ENCODE assay signal across 8 cellular contexts in the genomic region with DNA sequence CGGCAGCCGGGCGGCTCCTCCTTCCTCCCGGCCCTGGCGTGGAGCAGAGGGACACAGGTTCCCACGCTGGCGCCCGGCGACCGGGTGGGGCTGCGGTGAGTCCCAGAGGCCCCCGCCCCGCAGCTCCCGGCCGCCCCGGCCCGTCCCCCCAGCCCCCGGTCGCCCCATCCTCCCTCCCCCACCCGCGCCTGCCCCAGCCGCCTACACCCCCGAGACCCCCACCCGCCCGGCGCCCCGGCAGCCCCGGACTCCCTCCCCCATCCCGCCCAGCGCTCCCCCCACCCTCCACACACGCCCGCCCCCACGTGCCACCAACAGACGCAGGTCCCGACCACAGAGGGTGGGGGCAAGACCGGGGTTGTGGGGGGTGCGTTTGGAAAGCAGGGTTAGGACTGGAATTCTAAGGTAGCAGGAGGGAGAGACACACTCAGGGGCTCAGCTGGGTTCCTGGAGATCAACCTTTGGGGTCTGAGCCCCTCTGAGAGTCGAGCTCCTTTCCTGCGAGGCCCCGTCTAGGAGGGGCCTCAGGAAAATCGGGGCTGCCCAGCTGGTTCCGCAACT. TPM values are rescaled to one million over a fixed set of nuclear protein-coding genes. Genes with fewer than 3 reads are reported as not detected.
A peak's percentile ranks its signal among the peaks of the same experiment; 100 is the strongest.
DNase-seq lines count a peak whose midpoint lies in the region; ATAC-seq and TF ChIP-seq lines count a peak whose summit lies in the region.

No MANE protein-coding gene starts in this region.

- no peak for ATAC-seq in WTC11
- ATAC-seq in gastroesophageal sphincter: peak; percentile 27
- ATAC-seq in stimulated activated naive CD8-positive, alpha-beta T cell treated with anti-CD3 and anti-CD28 coated beads, Interleukin-15, Interleukin-2, amounts not matched to agents 100 U/mL and 50 U/mL, for 24 hours: peak; percentile 24
- no peak for ATAC-seq in sciatic nerve
- ATAC-seq in GM21825 (IDR thresholded peaks at IDR 0.05; ENCODE audit: unreplicated experiment): no peak

- no peak for TF ChIP-seq CTCF in WTC11 (IDR thresholded peaks at IDR 0.05)
- no peak for TF ChIP-seq CTCF in gastroesophageal sphincter (IDR thresholded peaks at IDR 0.05)

- H3K4me1 Mint-ChIP-seq in WTC11: peaks cover 40% of the 10 kb centered on the region

- H3K36me3 Mint-ChIP-seq in WTC11: peaks cover 17% of the 10 kb centered on the region; the same call in 1 of the 2 replicates

- H3K9me3 ChIP-seq in gastroesophageal sphincter: no peaks in the 10 kb centered on the region

- H3K27me3 ChIP-seq in H7 (ENCODE audit: control insufficient read depth, insufficient read depth, low read length) (peaks cover 12% of the 10 kb centered on the region), gastroesophageal sphincter (peaks cover 34% of the 10 kb centered on the region)

- DNase-seq in H7: no peak
- DNase-seq in WTC11 (ENCODE audit: low spot score): peak; percentile 11
- no peak for DNase-seq in stimulated activated naive CD8-positive, alpha-beta T cell treated with anti-CD3 and anti-CD28 coated beads, Interleukin-15, Interleukin-2, amounts not matched to agents 100 U/mL and 50 U/mL, for 24 hours
- DNase-seq in sciatic nerve (ENCODE audit: low spot score): no peak
- no peak for DNase-seq in NCI-H446 treated with DMSO at 0.1 percent for 48 hours (lab: John Stamatoyannopoulos, UW)
- no peak for DNase-seq in RPMI8226

- no peaks in the 10 kb centered on the region for H3K9me3 Mint-ChIP-seq in WTC11

- H3K4me3 Mint-ChIP-seq in WTC11: peak overlapping the region; percentile 65

- H3K36me3 ChIP-seq in H7 (replicated peaks; ENCODE audit: control insufficient read depth, insufficient read depth, low read length) (peaks cover 2% of the 10 kb centered on the region), gastroesophageal sphincter (peaks cover 0 to 24% of the 10 kb centered on the region in 2 donors)

- peaks cover 0 to 27% (median 10%) of the 10 kb centered on the region in 3 donors for H3K4me1 ChIP-seq in gastroesophageal sphincter

- WGBS in gastroesophageal sphincter (ENCODE audit: low coverage in 1 of 2), 2 donors: no CpG with 5 or more reads among the region's 42 CpGs

- H3K27ac Mint-ChIP-seq in WTC11: no peak overlapping the region

- POLR2A ChIA-PET in WTC11 (lab: Charles Lee): interaction anchor here (1.0 to 2.6 kb wide), 2 partner anchors 11 to 38 kb away, joined by 5 to 9 read pairs; no protein-coding TSS in a partner anchor

- no peak for TF ChIP-seq POLR2A in gastroesophageal sphincter (IDR thresholded peaks at IDR 0.05)

- peaks cover 18% of the 10 kb centered on the region for H3K27me3 Mint-ChIP-seq in WTC11 (ENCODE audit: low read depth)

- intact Hi-C loops in sciatic nerve (cut with DNase I): no loop called here

- CTCF ChIA-PET in WTC11 (lab: Charles Lee): interaction anchor here (0.9 to 4.8 kb wide), 4 partner anchors 16 to 75 kb away, joined by 3 to 34 read pairs (median 14); no protein-coding TSS in a partner anchor

- TF ChIP-seq EP300 in gastroesophageal sphincter (IDR thresholded peaks at IDR 0.05): no peak

- peak overlapping the region; percentile 54 for H3K4me3 ChIP-seq in H7 (ENCODE audit: insufficient read depth, low read depth, low read length)
- peak overlapping the region; percentile 56 to 74 for H3K4me3 ChIP-seq in gastroesophageal sphincter

- H3K27ac ChIP-seq in gastroesophageal sphincter: peak overlapping the region in 3 of 4 donors; percentile 62 to 83 (median 81)

TF ChIP-seq in WTC11, 78 proteins besides CTCF, POLR2A, EP300 and RAD21:
- TF ChIP-seq EMX1 (CRISPR knock-in tag; IDR thresholded peaks at IDR 0.05) (no peak), GRHL2 (CRISPR knock-in tag; IDR thresholded peaks at IDR 0.05; ENCODE audit: insufficient replicate concordance, severe bottlenecking) (no peak), ATF1 (CRISPR knock-in tag; IDR thresholded peaks at IDR 0.05) (no peak), NFYB (CRISPR knock-in tag; conservative IDR thresholded peaks at IDR 0.05; ENCODE audit: low read depth) (no peak), GTF2I (CRISPR knock-in tag; conservative IDR thresholded peaks at IDR 0.05) (no peak), ARID4B (CRISPR knock-in tag; IDR thresholded peaks at IDR 0.05; ENCODE audit: borderline replicate concordance) (no peak)
- TF ChIP-seq, protein P1, sequence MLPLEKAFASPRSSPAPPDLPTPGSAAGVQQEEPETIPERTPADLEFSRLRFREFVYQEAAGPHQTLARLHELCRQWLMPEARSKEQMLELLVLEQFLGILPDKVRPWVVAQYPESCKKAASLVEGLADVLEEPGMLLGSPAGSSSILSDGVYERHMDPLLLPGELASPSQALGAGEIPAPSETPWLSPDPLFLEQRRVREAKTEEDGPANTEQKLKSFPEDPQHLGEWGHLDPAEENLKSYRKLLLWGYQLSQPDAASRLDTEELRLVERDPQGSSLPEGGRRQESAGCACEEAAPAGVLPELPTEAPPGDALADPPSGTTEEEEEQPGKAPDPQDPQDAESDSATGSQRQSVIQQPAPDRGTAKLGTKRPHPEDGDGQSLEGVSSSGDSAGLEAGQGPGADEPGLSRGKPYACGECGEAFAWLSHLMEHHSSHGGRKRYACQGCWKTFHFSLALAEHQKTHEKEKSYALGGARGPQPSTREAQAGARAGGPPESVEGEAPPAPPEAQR (CRISPR knock-in tag; IDR thresholded peaks at IDR 0.05): no peak

RNA-seq across cellular contexts. Expression of gene PGGHG, which starts 0.3 kb away (rescaled TPM):
- 69.0 and 102 TPM in 2 replicates for total RNA-seq in H7 (2014; rRNA removed; shearing (Covaris generic))
- total RNA-seq in WTC11 (2021) (74.9 to 111 TPM (median 106 TPM) in 3 replicates), gastroesophageal sphincter (10 to 100 TPM in 2 of 4 donors, 1 to 10 TPM in 2; 8.5 to 35.3 (median 15.5) TPM), sciatic nerve (60.3 TPM)

RNA-seq across cellular contexts. Expression of gene IFITM5, which starts 10.1 kb away (rescaled TPM):
- total RNA-seq in H7 (2014; rRNA removed; shearing (Covaris generic)): not detected in 2 replicates
- not detected in 3 replicates for total RNA-seq in WTC11 (2021)
- not detected for total RNA-seq in gastroesophageal sphincter
- not detected for total RNA-seq in sciatic nerve

RNA-seq across cellular contexts. Expression of gene NLRP6, which starts 11.0 kb away (rescaled TPM):
- total RNA-seq in H7 (2014; rRNA removed; shearing (Covaris generic)): 0.26 and 0.55 TPM in 2 replicates
- total RNA-seq in WTC11 (2021) (0.09 to 0.14 TPM in 2 of 3 replicates, not detected in the other), gastroesophageal sphincter (1 to 10 TPM in 1 of 4 donors, under 1 TPM in 1, not detected in 2; 0.23 to 1.9 TPM), sciatic nerve (0.36 TPM)

RNA-seq across cellular contexts. Expression of gene IFITM2, which starts 18.4 kb away (rescaled TPM):
- total RNA-seq in H7 (2014; rRNA removed; shearing (Covaris generic)): 374 and 379 TPM in 2 replicates
- total RNA-seq in WTC11 (2021) (436 to 616 TPM (median 577 TPM) in 3 replicates), gastroesophageal sphincter (100 to 1,000 TPM in 3 of 4 donors, 10 to 100 TPM in 1; 89.3 to 183 (median 126) TPM), sciatic nerve (853 TPM)

RNA-seq across cellular contexts. Expression of gene IFITM1, which starts 24.6 kb away (rescaled TPM):
- 1,398 and 1,404 TPM in 2 replicates for total RNA-seq in H7 (2014; rRNA removed; shearing (Covaris generic))
- total RNA-seq in WTC11 (2021): 544 to 679 TPM (median 640 TPM) in 3 replicates
- 100 to 1,000 TPM in 3 of 4 donors, 10 to 100 TPM in 1; 29.9 to 138 (median 112) TPM for total RNA-seq in gastroesophageal sphincter
- total RNA-seq in sciatic nerve: 344 TPM

Comparison
In these comparisons a context has a peak if more than half of its experiments do, and no peak if none do; other contexts are left out.
1. ATAC-seq: peak in gastroesophageal sphincter (single experiment) and stimulated activated naive CD8-positive, alpha-beta T cell treated with anti-CD3 and anti-CD28 coated beads, Interleukin-15, Interleukin-2, amounts not matched to agents 100 U/mL and 50 U/mL, for 24 hours (single experiment); none in WTC11 (single experiment), sciatic nerve (single experiment) and GM21825 (single experiment).